Comparison of ENCODE assay signal across 13 cellular contexts in the genomic region with DNA sequence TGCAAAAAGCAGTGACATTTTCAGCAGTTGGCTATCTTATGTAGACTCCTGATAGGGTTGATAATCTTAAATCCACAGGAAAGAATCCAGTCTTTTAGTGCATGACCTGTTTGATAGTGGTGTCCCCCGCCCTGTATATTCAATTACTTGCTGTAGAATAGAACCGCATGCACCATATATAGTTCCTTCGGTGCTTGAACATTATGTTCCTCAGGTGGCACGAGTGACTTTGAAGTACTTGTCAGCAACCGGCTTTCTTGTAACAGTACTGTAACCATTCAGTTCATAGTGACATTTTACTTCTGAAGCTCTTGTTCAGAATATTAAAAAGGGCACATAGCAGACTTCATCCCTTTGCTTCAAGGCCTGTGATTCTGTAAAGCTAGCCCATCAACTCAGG.
DNase-seq lines count a peak whose midpoint lies in the region; ATAC-seq and TF ChIP-seq lines count a peak whose summit lies in the region.
"Had no signal": no experiment of that assay in that cellular context is flagged by ENCODE, and none has a peak within 500 bp of the region (broad histone marks: within the 10 kb centered on the region; RNA-seq: fewer than 3 reads in every experiment).

No MANE protein-coding gene starts in this region.

- intact Hi-C loops in left lung (cut with DNase I) (no loop called here), spleen (cut with DNase I; ENCODE audit: low total_unique reads) (no loop called here), uterus (cut with DNase I; ENCODE audit: low total_unique reads) (no loop called here)

- H3K9me3 ChIP-seq in HEK293 (ENCODE audit: control insufficient read depth, insufficient read depth, low read depth, low read length), result no peaks in the 10 kb centered on the region
- H3K9me3 ChIP-seq in left lung, result no peaks in the 10 kb centered on the region
- no peaks in the 10 kb centered on the region for H3K9me3 ChIP-seq in spleen
- no peaks in the 10 kb centered on the region for H3K9me3 ChIP-seq in uterus
- H3K9me3 ChIP-seq: Caco-2 had no signal

- H3K27me3 ChIP-seq in ACC112 (ENCODE audit: insufficient read depth, low read length) (no peaks in the 10 kb centered on the region), left lung (no peaks in the 10 kb centered on the region), spleen (replicated peaks in 1 of 7) (no peaks in the 10 kb centered on the region), uterus (no peaks in the 10 kb centered on the region)

- TF ChIP-seq POLR2A in spleen (IDR thresholded peaks at IDR 0.05), result no peak
- TF ChIP-seq POLR2A in uterus (IDR thresholded peaks at IDR 0.05), result no peak

- peaks cover 43% of the 10 kb centered on the region for H3K4me1 ChIP-seq in ACC112 (ENCODE audit: control insufficient read depth, insufficient read depth, low read length, unreplicated experiment)
- H3K4me1 ChIP-seq in HEK293 (ENCODE audit: control insufficient read depth, insufficient read depth, low read length), result peaks cover 4% of the 10 kb centered on the region; the same call in 1 of the 2 replicates
- peaks cover 4 to 26% of the 10 kb centered on the region in 2 donors for H3K4me1 ChIP-seq in left lung
- peaks cover 0 to 24% (median 10%) of the 10 kb centered on the region in 6 donors for H3K4me1 ChIP-seq in spleen
- H3K4me1 ChIP-seq in uterus, result peaks cover 0 to 4% of the 10 kb centered on the region in 2 donors
- H3K4me1 ChIP-seq: Caco-2 had no signal

- H3K4me3 ChIP-seq in ACC112 (ENCODE audit: low read depth, low read length) (0 out of 2 replicates have a peak overlapping the region, but pooled peaks have one; percentile 10), HEK293 (ENCODE audit: low read depth, low read length) (no peak overlapping the region), left lung (no peak overlapping the region), spleen (no peak overlapping the region), uterus (no peak overlapping the region)

- no peak for ATAC-seq in left lung
- no peak for ATAC-seq in esophagus mucosa

- POLR2A ChIA-PET in HEK293 (lab: Yijun Ruan, JAX), result interaction anchor here (1.0 kb wide), 1 partner anchor 159 kb away, joined by 3 read pairs; no protein-coding TSS in a partner anchor

- H3K27ac ChIP-seq in ACC112 (ENCODE audit: low read depth, low read length) (peak overlapping the region; percentile 78), HEK293 (ENCODE audit: extremely low read depth, low read depth, low read length) (no peak overlapping the region), left lung (peak overlapping the region; percentile 29 to 65), spleen (peak overlapping the region in 7 of 8 donors; percentile 26 to 63 (median 39)), uterus (no peak overlapping the region)

- TF ChIP-seq CTCF in HEK293 (tag by site-specific recombination; IDR thresholded peaks at IDR 0.05) (no peak), left lung (IDR thresholded peaks at IDR 0.05) (no peak), spleen (IDR thresholded peaks at IDR 0.05 in 8 of 11, conservative IDR thresholded peaks at IDR 0.05 in 3 of 11) (no peak), uterus (IDR thresholded peaks at IDR 0.05) (no peak)

- CTCF ChIA-PET in HEK293 (lab: Yijun Ruan, JAX), result interaction anchor here (0.7 to 2.1 kb wide), 4 partner anchors 11 to 642 kb away, joined by 3 to 5 read pairs (median 4); no protein-coding TSS in a partner anchor

- no peak for DNase-seq in left lung
- DNase-seq in spleen, result no peak
- DNase-seq in uterus, result no peak
- no peak for DNase-seq in dermis blood vessel endothelial cell
- DNase-seq: ACHN; Caco-2; DMS153; NCI-H1694 treated with DMSO at 0.1 percent for 48 hours; NCI-H2171; NK-92 treated with Interleukin-12 subunit alpha and Interleukin-12 subunit beta, amount 100 ng/mL, for 24 hours had no signal

- H3K36me3 ChIP-seq in ACC112 (ENCODE audit: insufficient read depth, low read length), result no peaks in the 10 kb centered on the region
- no peaks in the 10 kb centered on the region for H3K36me3 ChIP-seq in HEK293 (ENCODE audit: control insufficient read depth in 2 of 2, insufficient read depth in 1 of 2, low read length in 2 of 2)
- no peaks in the 10 kb centered on the region for H3K36me3 ChIP-seq in left lung
- no peaks in the 10 kb centered on the region for H3K36me3 ChIP-seq in spleen
- H3K36me3 ChIP-seq in uterus, result no peaks in the 10 kb centered on the region

- WGBS in spleen, 5 donors, result 91 to 96% (median 93%) methylated on average over 5 of the region's 5 CpGs

- no peak overlapping the region for H2AFZ ChIP-seq in ACC112 (ENCODE audit: low read length, unreplicated experiment)

- no peaks in the 10 kb centered on the region for H3K79me2 ChIP-seq in ACC112 (ENCODE audit: control insufficient read depth, insufficient read depth, low read length, unreplicated experiment)

TF ChIP-seq in HEK293, 187 proteins besides CTCF, POLR2A, EP300 and RAD21:
- 0 out of 2 replicates have a peak, but pooled peaks have one; percentile 3 for TF ChIP-seq ZNF366 (tag by site-specific recombination; conservative IDR thresholded peaks at IDR 0.05)
- TF ChIP-seq, protein P1, sequence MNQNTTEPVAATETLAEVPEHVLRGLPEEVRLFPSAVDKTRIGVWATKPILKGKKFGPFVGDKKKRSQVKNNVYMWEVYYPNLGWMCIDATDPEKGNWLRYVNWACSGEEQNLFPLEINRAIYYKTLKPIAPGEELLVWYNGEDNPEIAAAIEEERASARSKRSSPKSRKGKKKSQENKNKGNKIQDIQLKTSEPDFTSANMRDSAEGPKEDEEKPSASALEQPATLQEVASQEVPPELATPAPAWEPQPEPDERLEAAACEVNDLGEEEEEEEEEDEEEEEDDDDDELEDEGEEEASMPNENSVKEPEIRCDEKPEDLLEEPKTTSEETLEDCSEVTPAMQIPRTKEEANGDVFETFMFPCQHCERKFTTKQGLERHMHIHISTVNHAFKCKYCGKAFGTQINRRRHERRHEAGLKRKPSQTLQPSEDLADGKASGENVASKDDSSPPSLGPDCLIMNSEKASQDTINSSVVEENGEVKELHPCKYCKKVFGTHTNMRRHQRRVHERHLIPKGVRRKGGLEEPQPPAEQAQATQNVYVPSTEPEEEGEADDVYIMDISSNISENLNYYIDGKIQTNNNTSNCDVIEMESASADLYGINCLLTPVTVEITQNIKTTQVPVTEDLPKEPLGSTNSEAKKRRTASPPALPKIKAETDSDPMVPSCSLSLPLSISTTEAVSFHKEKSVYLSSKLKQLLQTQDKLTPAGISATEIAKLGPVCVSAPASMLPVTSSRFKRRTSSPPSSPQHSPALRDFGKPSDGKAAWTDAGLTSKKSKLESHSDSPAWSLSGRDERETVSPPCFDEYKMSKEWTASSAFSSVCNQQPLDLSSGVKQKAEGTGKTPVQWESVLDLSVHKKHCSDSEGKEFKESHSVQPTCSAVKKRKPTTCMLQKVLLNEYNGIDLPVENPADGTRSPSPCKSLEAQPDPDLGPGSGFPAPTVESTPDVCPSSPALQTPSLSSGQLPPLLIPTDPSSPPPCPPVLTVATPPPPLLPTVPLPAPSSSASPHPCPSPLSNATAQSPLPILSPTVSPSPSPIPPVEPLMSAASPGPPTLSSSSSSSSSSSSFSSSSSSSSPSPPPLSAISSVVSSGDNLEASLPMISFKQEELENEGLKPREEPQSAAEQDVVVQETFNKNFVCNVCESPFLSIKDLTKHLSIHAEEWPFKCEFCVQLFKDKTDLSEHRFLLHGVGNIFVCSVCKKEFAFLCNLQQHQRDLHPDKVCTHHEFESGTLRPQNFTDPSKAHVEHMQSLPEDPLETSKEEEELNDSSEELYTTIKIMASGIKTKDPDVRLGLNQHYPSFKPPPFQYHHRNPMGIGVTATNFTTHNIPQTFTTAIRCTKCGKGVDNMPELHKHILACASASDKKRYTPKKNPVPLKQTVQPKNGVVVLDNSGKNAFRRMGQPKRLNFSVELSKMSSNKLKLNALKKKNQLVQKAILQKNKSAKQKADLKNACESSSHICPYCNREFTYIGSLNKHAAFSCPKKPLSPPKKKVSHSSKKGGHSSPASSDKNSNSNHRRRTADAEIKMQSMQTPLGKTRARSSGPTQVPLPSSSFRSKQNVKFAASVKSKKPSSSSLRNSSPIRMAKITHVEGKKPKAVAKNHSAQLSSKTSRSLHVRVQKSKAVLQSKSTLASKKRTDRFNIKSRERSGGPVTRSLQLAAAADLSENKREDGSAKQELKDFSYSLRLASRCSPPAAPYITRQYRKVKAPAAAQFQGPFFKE (tag by site-specific recombination; IDR thresholded peaks at IDR 0.05; ENCODE audit: borderline replicate concordance), result no peak

Comparison
In these comparisons a context has a peak if more than half of its experiments do, and no peak if none do; other contexts are left out.
1. H3K27ac ChIP-seq: peak in ACC112 (single experiment), left lung (2 of 2) and spleen (7 of 8); none in HEK293 (single experiment) and uterus (0 of 2).